ENCODE assay signal across 8 cellular contexts in the genomic region with DNA sequence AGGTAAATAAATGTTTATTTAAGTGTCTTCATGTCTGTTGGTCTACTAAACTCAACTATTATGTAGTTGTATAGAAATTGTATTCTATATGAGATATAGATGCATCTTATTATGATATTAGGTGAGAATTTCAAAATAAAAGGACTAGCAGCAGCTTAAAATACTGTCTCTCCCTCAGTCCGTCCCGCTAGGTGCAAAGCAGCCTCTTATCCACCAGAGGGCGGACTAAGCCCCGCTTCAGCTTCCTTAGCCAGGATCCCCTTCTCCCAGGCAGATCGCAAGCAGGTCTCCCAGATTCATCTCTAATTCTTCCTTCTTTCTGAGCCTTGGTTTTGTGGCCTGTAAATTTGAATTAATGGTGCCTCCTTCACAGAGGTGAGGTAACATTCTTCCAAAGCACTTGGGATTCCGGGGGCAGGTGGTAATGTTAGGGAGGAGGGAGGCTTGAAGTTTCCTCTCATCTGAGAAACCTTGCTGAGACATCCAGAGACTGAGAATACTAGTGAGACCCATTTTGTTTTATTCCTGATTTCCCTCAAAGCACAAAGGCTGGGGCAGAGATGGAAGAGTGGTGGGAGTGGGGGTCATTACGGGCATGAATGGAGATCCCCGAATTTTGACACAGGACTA. TPM values are rescaled to one million over a fixed set of nuclear protein-coding genes. Genes with fewer than 3 reads are reported as not detected.
DNase-seq lines count a peak whose midpoint lies in the region; ATAC-seq and TF ChIP-seq lines count a peak whose summit lies in the region.

No MANE protein-coding gene starts in this region.

- intact Hi-C loops in activated T-helper 1 cell treated with anti-CD3 and anti-CD28 coated beads, Interleukin-12 subunit alpha, Interleukin-12 subunit beta, Interleukin-2, Interleukin-4 antibody, amounts not matched to agents 30 ng/mL and 10 ng/mL and 1 ng/mL, durations not matched to agents 14 hours and 24 hours and 36 hours (cut with micrococcal nuclease), result loop anchor here (1.0 kb wide), 2 partner anchors 58 to 107 kb away; no protein-coding TSS in a partner anchor

- no peaks in the 10 kb centered on the region for H3K9me3 ChIP-seq in OCI-LY3 (ENCODE audit: insufficient read depth, low read length)
- H3K9me3 ChIP-seq in upper lobe of left lung, result no peaks in the 10 kb centered on the region

- H3K4me2 ChIP-seq in OCI-LY3 (ENCODE audit: low read length), result peak overlapping the region; percentile 82

- H3K27ac ChIP-seq in OCI-LY3 (ENCODE audit: low read length), result no peak overlapping the region
- no peak overlapping the region for H3K27ac ChIP-seq in upper lobe of left lung

- no peaks in the 10 kb centered on the region for H4K20me1 ChIP-seq in OCI-LY3 (ENCODE audit: insufficient read depth, low read length)

- peaks cover 4% of the 10 kb centered on the region; the same call in 1 of the 2 replicates for H3K4me1 ChIP-seq in OCI-LY3 (ENCODE audit: low read length)
- no peaks in the 10 kb centered on the region for H3K4me1 ChIP-seq in upper lobe of left lung

- H3K9me3 Mint-ChIP-seq in activated T-helper 1 cell treated with anti-CD3 and anti-CD28 coated beads, Interleukin-12 subunit alpha, Interleukin-12 subunit beta, Interleukin-2, Interleukin-4 antibody, amounts not matched to agents 30 ng/mL and 10 ng/mL and 1 ng/mL, durations not matched to agents 14 hours and 24 hours and 36 hours, result no peaks in the 10 kb centered on the region

- H3K27ac Mint-ChIP-seq in activated T-helper 1 cell treated with anti-CD3 and anti-CD28 coated beads, Interleukin-12 subunit alpha, Interleukin-12 subunit beta, Interleukin-2, Interleukin-4 antibody, amounts not matched to agents 30 ng/mL and 10 ng/mL and 1 ng/mL, durations not matched to agents 14 hours and 24 hours and 36 hours, result no peak overlapping the region

- H3K36me3 ChIP-seq in OCI-LY3 (replicated peaks; ENCODE audit: low read depth, low read length), result no peaks in the 10 kb centered on the region
- H3K36me3 ChIP-seq in upper lobe of left lung, result no peaks in the 10 kb centered on the region

- H3K36me3 Mint-ChIP-seq in activated T-helper 1 cell treated with anti-CD3 and anti-CD28 coated beads, Interleukin-12 subunit alpha, Interleukin-12 subunit beta, Interleukin-2, Interleukin-4 antibody, amounts not matched to agents 30 ng/mL and 10 ng/mL and 1 ng/mL, durations not matched to agents 14 hours and 24 hours and 36 hours (ENCODE audit: low read depth), result no peaks in the 10 kb centered on the region

- H3K79me2 ChIP-seq in OCI-LY3 (ENCODE audit: low read length), result no peaks in the 10 kb centered on the region

- H3K4me3 Mint-ChIP-seq in activated T-helper 1 cell treated with anti-CD3 and anti-CD28 coated beads, Interleukin-12 subunit alpha, Interleukin-12 subunit beta, Interleukin-2, Interleukin-4 antibody, amounts not matched to agents 30 ng/mL and 10 ng/mL and 1 ng/mL, durations not matched to agents 14 hours and 24 hours and 36 hours, result no peak overlapping the region

- no peak for TF ChIP-seq EP300 in upper lobe of left lung (IDR thresholded peaks at IDR 0.05)

- H3K9ac ChIP-seq in OCI-LY3 (ENCODE audit: low read length), result no peak overlapping the region

- TF ChIP-seq CTCF in OCI-LY3 (IDR thresholded peaks at IDR 0.05; ENCODE audit: low read depth, low read length) (peak; percentile 88), foreskin fibroblast (IDR thresholded peaks at IDR 0.05; ENCODE audit: low read depth, low read length) (peak; percentile 97), upper lobe of left lung (IDR thresholded peaks at IDR 0.05) (peak; percentile 61 to 84 (median 77))

- peaks cover 9% of the 10 kb centered on the region for H3K4me1 Mint-ChIP-seq in activated T-helper 1 cell treated with anti-CD3 and anti-CD28 coated beads, Interleukin-12 subunit alpha, Interleukin-12 subunit beta, Interleukin-2, Interleukin-4 antibody, amounts not matched to agents 30 ng/mL and 10 ng/mL and 1 ng/mL, durations not matched to agents 14 hours and 24 hours and 36 hours (ENCODE audit: low read depth)

- peak; percentile 79 for ATAC-seq in GM19452 (IDR thresholded peaks at IDR 0.05; ENCODE audit: unreplicated experiment)
- ATAC-seq in upper lobe of left lung (ENCODE audit: low FRiP score in 2 of 2), result peak; percentile 72 to 87

- DNase-seq in DMS 273 treated with DMSO at 0.1 percent for 48 hours (lab: John Stamatoyannopoulos, UW) (peak; percentile 0), HK-2 (ENCODE audit: unreplicated experiment) (peak; percentile 51), foreskin fibroblast (peak; percentile 68 to 92), occipital lobe (lab: John Stamatoyannopoulos, UW) (peak; percentile 41), upper lobe of left lung (peak in 1 of 2 donors; percentile 68)
- DNase-seq in activated T-helper 1 cell treated with anti-CD3 and anti-CD28 coated beads, Interleukin-12 subunit alpha, Interleukin-12 subunit beta, Interleukin-2, Interleukin-4 antibody, amounts not matched to agents 30 ng/mL and 10 ng/mL and 1 ng/mL, durations not matched to agents 14 hours and 24 hours and 36 hours (ENCODE audit: low spot score), result peak; percentile 41

- H3K27me3 ChIP-seq in OCI-LY3 (ENCODE audit: low read depth, low read length), result peaks cover 21% of the 10 kb centered on the region
- H3K27me3 ChIP-seq in upper lobe of left lung, result no peaks in the 10 kb centered on the region

- H3K4me3 ChIP-seq in OCI-LY3 (ENCODE audit: low read length) (peak overlapping the region; percentile 64), foreskin fibroblast (ENCODE audit: low read depth in 1 of 2, low read length in 2 of 2) (no peak overlapping the region), upper lobe of left lung (no peak overlapping the region)

- 24 to 26% methylated on average over 8 of the region's 8 CpGs for WGBS in upper lobe of left lung, 2 donors

- peaks cover 19% of the 10 kb centered on the region for H3K27me3 Mint-ChIP-seq in activated T-helper 1 cell treated with anti-CD3 and anti-CD28 coated beads, Interleukin-12 subunit alpha, Interleukin-12 subunit beta, Interleukin-2, Interleukin-4 antibody, amounts not matched to agents 30 ng/mL and 10 ng/mL and 1 ng/mL, durations not matched to agents 14 hours and 24 hours and 36 hours (ENCODE audit: insufficient read depth)

- H2AFZ ChIP-seq in OCI-LY3 (ENCODE audit: low read depth, low read length), result peak overlapping the region; percentile 79; the same call in 1 of the 2 replicates

- TF ChIP-seq POLR2A in upper lobe of left lung (IDR thresholded peaks at IDR 0.05), result no peak

RNA-seq across cellular contexts. Expression of a gene that starts 13.5 kb away (rescaled TPM):
- not detected in 2 replicates for total RNA-seq in activated T-helper 1 cell treated with anti-CD3 and anti-CD28 coated beads, Interleukin-12 subunit alpha, Interleukin-12 subunit beta, Interleukin-2, Interleukin-4 antibody, amounts not matched to agents 30 ng/mL and 10 ng/mL and 1 ng/mL, durations not matched to agents 14 hours and 24 hours and 36 hours
- total RNA-seq in occipital lobe (0.31 TPM), upper lobe of left lung (1 to 10 TPM in 2 of 6 donors, under 1 TPM in 1, not detected in 3; 0.14 to 1.7 (median 1.0) TPM)

RNA-seq across cellular contexts. Expression of a gene that starts 27.8 kb away (rescaled TPM):
- 0.49 and 0.52 TPM in 2 replicates for total RNA-seq in activated T-helper 1 cell treated with anti-CD3 and anti-CD28 coated beads, Interleukin-12 subunit alpha, Interleukin-12 subunit beta, Interleukin-2, Interleukin-4 antibody, amounts not matched to agents 30 ng/mL and 10 ng/mL and 1 ng/mL, durations not matched to agents 14 hours and 24 hours and 36 hours
- total RNA-seq in occipital lobe, result not detected
- 1 to 10 TPM in 1 of 6 donors, not detected in 5; 1.0 TPM for total RNA-seq in upper lobe of left lung
